ENCODE assay signal across 9 cellular contexts in the genomic region with DNA sequence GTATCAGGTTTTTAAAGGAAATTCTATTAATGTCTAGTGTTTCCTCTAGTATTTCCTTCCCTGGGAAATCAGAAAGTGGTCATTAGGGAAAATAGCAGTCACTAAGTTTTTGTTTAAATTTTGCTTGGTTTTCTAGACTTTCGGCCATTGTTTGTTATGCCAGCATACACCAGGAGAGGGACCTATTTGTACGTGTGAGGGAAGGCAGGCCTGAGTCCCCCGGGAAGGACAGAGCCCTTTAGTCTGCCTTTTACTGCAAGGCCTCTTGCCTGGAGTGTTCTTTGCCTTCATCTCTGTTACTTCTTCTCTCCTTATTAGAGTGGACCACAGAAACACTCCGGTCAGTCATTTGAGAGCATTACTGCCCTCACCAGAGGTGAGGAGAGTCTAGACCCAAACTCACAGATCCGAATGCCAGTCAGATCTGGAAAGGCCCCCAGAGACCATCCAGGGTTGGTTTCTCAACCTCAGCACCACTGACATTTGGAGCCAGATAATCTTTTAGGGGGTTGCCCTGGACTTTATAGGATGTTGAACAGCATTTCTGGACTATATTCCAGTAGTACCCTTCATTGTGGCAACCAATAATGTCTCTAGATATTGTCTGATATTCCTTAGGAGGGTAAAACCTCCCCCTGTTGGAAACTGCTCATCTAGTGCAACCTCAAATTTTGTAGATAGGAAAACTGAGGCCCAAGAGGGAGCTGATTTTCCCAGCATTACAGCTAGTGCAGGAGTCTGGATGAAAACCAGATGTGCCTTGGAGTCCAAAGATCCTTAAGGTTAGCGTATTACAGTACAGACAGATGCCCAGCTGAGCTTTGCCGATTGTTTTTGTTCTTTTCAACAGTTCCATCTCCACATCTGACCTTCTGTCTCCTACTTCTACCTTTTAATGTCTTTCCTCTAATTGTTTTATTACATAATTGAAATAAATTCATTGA.
A peak's percentile ranks its signal among the peaks of the same experiment; 100 is the strongest.
DNase-seq lines count a peak whose midpoint lies in the region; ATAC-seq and TF ChIP-seq lines count a peak whose summit lies in the region.
"Had no signal": no experiment of that assay in that cellular context is flagged by ENCODE, and none has a peak within 500 bp of the region (broad histone marks: within the 10 kb centered on the region; RNA-seq: fewer than 3 reads in every experiment).

No MANE protein-coding gene starts in this region.

- peak in 5 of 6 experiments; percentile 12 to 38 (median 32) for TF ChIP-seq CTCF in adrenal gland (IDR thresholded peaks at IDR 0.05)
- TF ChIP-seq CTCF in type B pancreatic cell (conservative IDR thresholded peaks at IDR 0.05), result peak; percentile 73

- no peak overlapping the region for H3K4me3 Mint-ChIP-seq in type B pancreatic cell
- H3K4me3 Mint-ChIP-seq in activated CD8-positive, alpha-beta memory T cell treated with anti-CD3 and anti-CD28 coated beads, Interleukin-2, amount 10 ng/mL, durations not matched to agents 7 days and 5 days, result no peak overlapping the region

- ATAC-seq in activated naive CD4-positive, alpha-beta T cell treated with anti-CD3 and anti-CD28 coated beads, Interleukin-2, amount 50 U/mL, for 72 hours, result no peak
- no peak for ATAC-seq in activated CD8-positive, alpha-beta memory T cell treated with anti-CD3 and anti-CD28 coated beads, Interleukin-2, amount 10 ng/mL, durations not matched to agents 7 days and 5 days
- no peak for ATAC-seq in HG03520 (IDR thresholded peaks at IDR 0.05; ENCODE audit: unreplicated experiment)

- H3K27ac ChIP-seq in adrenal gland, result no peak overlapping the region
- H3K27ac ChIP-seq: parathyroid adenoma had no signal

- intact Hi-C loops in adrenal gland (cut with DNase I), result no loop called here

- 71 to 77% (median 76%) methylated on average over 7 of the region's 7 CpGs for WGBS in adrenal gland, 4 donors

- H3K27me3 Mint-ChIP-seq in type B pancreatic cell, result no peaks in the 10 kb centered on the region
- H3K27me3 Mint-ChIP-seq in activated CD8-positive, alpha-beta memory T cell treated with anti-CD3 and anti-CD28 coated beads, Interleukin-2, amount 10 ng/mL, durations not matched to agents 7 days and 5 days, result no peaks in the 10 kb centered on the region

- peaks cover 37% of the 10 kb centered on the region for H3K4me1 Mint-ChIP-seq in type B pancreatic cell (ENCODE audit: unreplicated experiment)
- peaks cover 6% of the 10 kb centered on the region for H3K4me1 Mint-ChIP-seq in activated CD8-positive, alpha-beta memory T cell treated with anti-CD3 and anti-CD28 coated beads, Interleukin-2, amount 10 ng/mL, durations not matched to agents 7 days and 5 days

- TF ChIP-seq POLR2A in adrenal gland (IDR thresholded peaks at IDR 0.05), result no peak

- H3K9me3 Mint-ChIP-seq in activated naive CD4-positive, alpha-beta T cell treated with anti-CD3 and anti-CD28 coated beads, Interleukin-2, amount 50 U/mL, for 72 hours, result no peaks in the 10 kb centered on the region
- H3K9me3 Mint-ChIP-seq in type B pancreatic cell, result no peaks in the 10 kb centered on the region
- no peaks in the 10 kb centered on the region for H3K9me3 Mint-ChIP-seq in activated CD8-positive, alpha-beta memory T cell treated with anti-CD3 and anti-CD28 coated beads, Interleukin-2, amount 10 ng/mL, durations not matched to agents 7 days and 5 days (ENCODE audit: low read depth)

- no peaks in the 10 kb centered on the region for H3K36me3 ChIP-seq in adrenal gland (replicated peaks in 1 of 2)

- CTCF ChIA-PET in activated CD8-positive, alpha-beta memory T cell treated with anti-CD3 and anti-CD28 coated beads, Interleukin-2, amount 10 ng/mL, durations not matched to agents 7 days and 5 days (lab: Charles Lee), result no interaction called here

- H3K9me3 ChIP-seq in adrenal gland (replicated peaks in 1 of 3), result no peaks in the 10 kb centered on the region

- H3K27me3 ChIP-seq in adrenal gland, result no peaks in the 10 kb centered on the region

- DNase-seq in activated naive CD4-positive, alpha-beta T cell treated with anti-CD3 and anti-CD28 coated beads, Interleukin-2, amount 50 U/mL, for 72 hours (ENCODE audit: low spot score in 2 of 2), result no peak
- DNase-seq in activated naive CD4-positive, alpha-beta T cell treated with Interleukin-2 at 50 U/mL for 16 hours, result no peak
- DNase-seq in adrenal gland (peak in 1 of 7 donors; percentile 24), iris pigment epithelial cell (ENCODE audit: low read depth) (peak; percentile 83), type B pancreatic cell (ENCODE audit: extremely low spot score, unreplicated experiment) (no peak), SKM-1 treated with dmso at 0.1 percent for 144 hours (lab: John Stamatoyannopoulos, UW; ENCODE audit: unreplicated experiment) (no peak)
- no peak for DNase-seq in activated CD8-positive, alpha-beta memory T cell treated with anti-CD3 and anti-CD28 coated beads, Interleukin-2, amount 10 ng/mL, durations not matched to agents 7 days and 5 days

- peaks cover 4 to 17% of the 10 kb centered on the region in 2 donors for H3K36me3 Mint-ChIP-seq in activated naive CD4-positive, alpha-beta T cell treated with anti-CD3 and anti-CD28 coated beads, Interleukin-2, amount 50 U/mL, for 72 hours
- H3K36me3 Mint-ChIP-seq in type B pancreatic cell, result peaks cover 14% of the 10 kb centered on the region
- H3K36me3 Mint-ChIP-seq in activated CD8-positive, alpha-beta memory T cell treated with anti-CD3 and anti-CD28 coated beads, Interleukin-2, amount 10 ng/mL, durations not matched to agents 7 days and 5 days, result peaks cover 67% of the 10 kb centered on the region

- no peak overlapping the region for H3K4me3 ChIP-seq in adrenal gland

- H3K4me1 ChIP-seq in adrenal gland (replicated peaks in 1 of 2), result no peaks in the 10 kb centered on the region

- H3K27ac Mint-ChIP-seq in activated naive CD4-positive, alpha-beta T cell treated with anti-CD3 and anti-CD28 coated beads, Interleukin-2, amount 50 U/mL, for 72 hours, result peak overlapping the region; percentile 77 to 85
- H3K27ac Mint-ChIP-seq in type B pancreatic cell, result no peak overlapping the region
- no peak overlapping the region for H3K27ac Mint-ChIP-seq in activated CD8-positive, alpha-beta memory T cell treated with anti-CD3 and anti-CD28 coated beads, Interleukin-2, amount 10 ng/mL, durations not matched to agents 7 days and 5 days

Comparison
In these comparisons a context has a peak if more than half of its experiments do, and no peak if none do; other contexts are left out.
1. H3K27ac Mint-ChIP-seq: peak in activated naive CD4-positive, alpha-beta T cell treated with anti-CD3 and anti-CD28 coated beads, Interleukin-2, amount 50 U/mL, for 72 hours (2 of 2); none in type B pancreatic cell (single experiment) and activated CD8-positive, alpha-beta memory T cell treated with anti-CD3 and anti-CD28 coated beads, Interleukin-2, amount 10 ng/mL, durations not matched to agents 7 days and 5 days (single experiment).